Comparison of ENCODE assay signal across 16 cellular contexts in genomic region chr16:31330553-31330890, GRCh38. TPM values are rescaled to one million over a fixed set of nuclear protein-coding genes. Genes with fewer than 3 reads are reported as not detected.
DNase-seq lines count a peak whose midpoint lies in the region; ATAC-seq and TF ChIP-seq lines count a peak whose summit lies in the region.
"Had no signal": no experiment of that assay in that cellular context is flagged by ENCODE, and none has a peak within 500 bp of the region (broad histone marks: within the 10 kb centered on the region; RNA-seq: fewer than 3 reads in every experiment).

No MANE protein-coding gene starts in this region.

- H3K27me3 Mint-ChIP-seq in activated CD8-positive, alpha-beta memory T cell treated with anti-CD3 and anti-CD28 coated beads, Interleukin-2, amount 10 ng/mL, durations not matched to agents 7 days and 5 days, result peaks cover 21% of the 10 kb centered on the region
- H3K27me3 Mint-ChIP-seq in effector memory CD8-positive, alpha-beta T cell, result peaks cover 0 to 11% of the 10 kb centered on the region in 2 donors
- H3K27me3 Mint-ChIP-seq in nephron progenitor cell (ENCODE audit: low read depth, poor library complexity), result peaks cover 70% of the 10 kb centered on the region

- H3K9me3 ChIP-seq in HUES6 (ENCODE audit: control insufficient read depth, insufficient read depth, low read depth, low read length), result no peaks in the 10 kb centered on the region
- H3K9me3 ChIP-seq: SJSA1, thoracic aorta had no signal

- no peak for TF ChIP-seq CTCF in nephron progenitor cell (IDR thresholded peaks at IDR 0.05)

- H3K4me3 Mint-ChIP-seq in activated CD8-positive, alpha-beta memory T cell treated with anti-CD3 and anti-CD28 coated beads, Interleukin-2, amount 10 ng/mL, durations not matched to agents 7 days and 5 days, result peak overlapping the region; percentile 76
- peak overlapping the region; percentile 53 to 81 for H3K4me3 Mint-ChIP-seq in effector memory CD8-positive, alpha-beta T cell
- H3K4me3 Mint-ChIP-seq in nephron progenitor cell, result peak overlapping the region; percentile 81

- no peak overlapping the region for H3K27ac ChIP-seq in HUES6 (ENCODE audit: low read depth, low read length)
- H3K27ac ChIP-seq: SJSA1, thoracic aorta had no signal

- no peaks in the 10 kb centered on the region for H3K36me3 ChIP-seq in HUES6 (ENCODE audit: control insufficient read depth, insufficient read depth, low read length)
- H3K36me3 ChIP-seq: SJSA1, thoracic aorta had no signal

- peaks cover 6% of the 10 kb centered on the region for H3K36me3 Mint-ChIP-seq in activated CD8-positive, alpha-beta memory T cell treated with anti-CD3 and anti-CD28 coated beads, Interleukin-2, amount 10 ng/mL, durations not matched to agents 7 days and 5 days
- peaks cover 7% of the 10 kb centered on the region for H3K36me3 Mint-ChIP-seq in effector memory CD8-positive, alpha-beta T cell (ENCODE audit: insufficient read depth)
- no peaks in the 10 kb centered on the region for H3K36me3 Mint-ChIP-seq in nephron progenitor cell (ENCODE audit: low read depth)

- DNase-seq in activated CD8-positive, alpha-beta memory T cell treated with anti-CD3 and anti-CD28 coated beads, Interleukin-2, amount 10 ng/mL, durations not matched to agents 7 days and 5 days, result no peak
- DNase-seq in activated CD8-positive, alpha-beta memory T cell treated with anti-CD3 and anti-CD28 coated beads for 24 hours, result no peak
- DNase-seq in effector memory CD8-positive, alpha-beta T cell, result no peak
- no peak for DNase-seq in nephron progenitor cell
- no peak for DNase-seq in NCI-H2171 (lab: John Stamatoyannopoulos, UW)
- DNase-seq in A172 (ENCODE audit: low spot score), result no peak
- DNase-seq: anterior cingulate cortex, Calu3, head of caudate nucleus, left cardiac atrium, NCI-H1694 had no signal

- peaks cover 39% of the 10 kb centered on the region for H3K27me3 ChIP-seq in HUES6 (ENCODE audit: control insufficient read depth, insufficient read depth, low read length)

- no peaks in the 10 kb centered on the region for H3K9me3 Mint-ChIP-seq in activated CD8-positive, alpha-beta memory T cell treated with anti-CD3 and anti-CD28 coated beads, Interleukin-2, amount 10 ng/mL, durations not matched to agents 7 days and 5 days (ENCODE audit: low read depth)
- H3K9me3 Mint-ChIP-seq in effector memory CD8-positive, alpha-beta T cell, result no peaks in the 10 kb centered on the region
- H3K9me3 Mint-ChIP-seq in nephron progenitor cell, result peaks cover 7% of the 10 kb centered on the region

- peaks cover 13% of the 10 kb centered on the region for H3K4me1 ChIP-seq in HUES6 (ENCODE audit: control insufficient read depth, insufficient read depth, low read length)
- H3K4me1 ChIP-seq: SJSA1 had no signal

- no peak for ATAC-seq in activated CD8-positive, alpha-beta memory T cell treated with anti-CD3 and anti-CD28 coated beads, Interleukin-2, amount 10 ng/mL, durations not matched to agents 7 days and 5 days
- ATAC-seq in effector memory CD8-positive, alpha-beta T cell (replicated peaks), result no peak
- no peak for ATAC-seq in HG02970 (IDR thresholded peaks at IDR 0.05; ENCODE audit: low FRiP score, unreplicated experiment)
- ATAC-seq: left cardiac atrium had no signal

- H3K9ac ChIP-seq in HUES6 (ENCODE audit: low read length), result no peak overlapping the region

- peak overlapping the region; percentile 44 for H3K27ac Mint-ChIP-seq in activated CD8-positive, alpha-beta memory T cell treated with anti-CD3 and anti-CD28 coated beads, Interleukin-2, amount 10 ng/mL, durations not matched to agents 7 days and 5 days
- H3K27ac Mint-ChIP-seq in effector memory CD8-positive, alpha-beta T cell, result peak overlapping the region; percentile 9 to 78
- H3K27ac Mint-ChIP-seq in nephron progenitor cell, result no peak overlapping the region

- peak overlapping the region; percentile 40 for H3K4me3 ChIP-seq in HUES6 (ENCODE audit: low read depth, low read length)
- H3K4me3 ChIP-seq: SJSA1 had no signal

- CTCF ChIA-PET in activated CD8-positive, alpha-beta memory T cell treated with anti-CD3 and anti-CD28 coated beads, Interleukin-2, amount 10 ng/mL, durations not matched to agents 7 days and 5 days (lab: Charles Lee), result interaction anchor here (1.8 to 2.4 kb wide), 2 partner anchors 10 to 130 kb away, joined by 5 to 11 read pairs; no protein-coding TSS in a partner anchor

- H3K4me1 Mint-ChIP-seq in activated CD8-positive, alpha-beta memory T cell treated with anti-CD3 and anti-CD28 coated beads, Interleukin-2, amount 10 ng/mL, durations not matched to agents 7 days and 5 days, result peaks cover 23% of the 10 kb centered on the region
- peaks cover 15 to 20% of the 10 kb centered on the region in 2 donors for H3K4me1 Mint-ChIP-seq in effector memory CD8-positive, alpha-beta T cell (ENCODE audit: low read depth in 2 of 2)
- H3K4me1 Mint-ChIP-seq in nephron progenitor cell, result peaks cover 12% of the 10 kb centered on the region

RNA-seq across cellular contexts. Expression of gene ITGAX, which starts 24.5 kb away (rescaled TPM):
- total RNA-seq in activated CD8-positive, alpha-beta memory T cell treated with anti-CD3 and anti-CD28 coated beads, Interleukin-2, amount 10 ng/mL, durations not matched to agents 7 days and 5 days, result 10 to 100 TPM; 56.8 to 62.0 TPM
- total RNA-seq in A172 (2014; rRNA removed; shearing (Covaris generic)), result 1.5 and 4.1 TPM in 2 replicates
- total RNA-seq: NCI-H460, SJSA1 had no signal

Comparison
In these comparisons a context has a peak if more than half of its experiments do, and no peak if none do; other contexts are left out.
1. RNA of gene ITGAX, which starts 24.5 kb away (total RNA-seq): 56.8 to 62.0 TPM in activated CD8-positive, alpha-beta memory T cell treated with anti-CD3 and anti-CD28 coated beads, Interleukin-2, amount 10 ng/mL, durations not matched to agents 7 days and 5 days; 1.5 to 4.1 TPM in A172; every median in the first group is over 10 times any median in the second.
2. Peak in every context shown above with its lines, with median percentiles within 50 percentile points of each other: H3K4me3 Mint-ChIP-seq.